Comparison of ENCODE assay signal across 8 cellular contexts in the genomic region with DNA sequence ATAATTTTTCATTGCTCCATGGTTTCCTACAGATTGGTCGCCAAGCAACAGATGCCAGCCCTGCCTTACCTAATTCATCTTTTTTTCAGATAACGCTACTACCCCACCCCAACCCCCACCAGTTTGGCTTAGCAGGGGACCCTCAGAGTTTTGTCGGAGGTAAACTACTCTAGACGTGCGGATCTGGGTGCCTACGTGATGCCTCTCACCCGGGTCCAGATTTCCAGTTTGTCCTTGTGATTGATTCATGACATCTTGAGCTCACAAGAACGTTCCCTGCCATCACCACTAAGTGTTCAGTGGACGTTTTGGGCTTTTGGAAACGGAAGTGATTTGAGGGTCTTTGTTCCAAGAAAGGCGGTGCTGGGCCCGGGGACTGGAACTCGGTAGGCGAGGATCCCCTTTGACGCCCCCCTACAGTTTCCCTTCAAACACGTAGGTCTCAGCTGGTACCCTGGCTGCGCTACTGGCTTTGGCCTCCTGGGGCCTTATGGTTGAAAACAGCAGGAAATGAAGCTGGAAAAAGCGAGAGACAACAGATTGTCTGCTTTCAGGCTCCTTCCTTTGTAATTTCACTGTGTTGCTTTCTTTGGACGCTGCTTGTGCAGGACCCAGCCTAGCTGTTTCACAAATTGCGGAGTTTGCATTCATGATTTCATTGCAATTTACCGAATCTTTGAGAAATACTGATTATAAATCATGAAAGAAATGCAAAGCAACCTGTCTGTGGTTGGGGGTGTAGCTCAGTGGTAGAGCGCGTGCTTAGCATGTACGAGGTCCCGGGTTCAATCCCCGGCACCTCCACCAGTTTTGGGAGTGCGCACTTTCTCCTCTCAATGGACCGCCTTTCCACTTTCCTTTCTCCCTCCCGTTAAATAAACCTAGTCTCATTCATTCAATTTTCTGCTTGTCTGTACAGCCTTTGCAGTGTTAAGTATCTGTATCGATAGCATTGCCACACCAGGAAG.
DNase-seq lines count a peak whose midpoint lies in the region; ATAC-seq and TF ChIP-seq lines count a peak whose summit lies in the region.

No MANE protein-coding gene starts in this region.

- peak overlapping the region; percentile 92 for H2AFZ ChIP-seq in neural progenitor cell (replicated peaks)
- no peak overlapping the region for H2AFZ ChIP-seq in MM.1S (ENCODE audit: low read length)

- ATAC-seq in HG03439 (IDR thresholded peaks at IDR 0.05; ENCODE audit: unreplicated experiment) = no peak

- H4K20me1 ChIP-seq in neural progenitor cell (ENCODE audit: low read depth) (no peaks in the 10 kb centered on the region), MM.1S (ENCODE audit: insufficient read depth, low read length) (no peaks in the 10 kb centered on the region)

- TF ChIP-seq CTCF in GM12865 (IDR thresholded peaks at IDR 0.05; ENCODE audit: insufficient read depth, low read depth, low read length, missing control alignments) (peak; percentile 29), neural progenitor cell (IDR thresholded peaks at IDR 0.05) (peak; percentile 49), MM.1S (IDR thresholded peaks at IDR 0.05; ENCODE audit: low read length) (no peak; the same call in 1 of the 2 replicates)

- H3K4me2 ChIP-seq in neural progenitor cell (peak overlapping the region; percentile 74), MM.1S (ENCODE audit: low read depth, low read length) (no peak overlapping the region)

- H3K4me3 ChIP-seq in GM12865 (ENCODE audit: low read depth, low read length) (peak overlapping the region; percentile 37), neural progenitor cell (peak overlapping the region; percentile 46), MM.1S (ENCODE audit: low read length) (no peak overlapping the region)

- H3K9ac ChIP-seq in neural progenitor cell (no peak overlapping the region), MM.1S (ENCODE audit: low read length) (no peak overlapping the region)

- H3K4me1 ChIP-seq in neural progenitor cell = peaks cover 17% of the 10 kb centered on the region
- H3K4me1 ChIP-seq in MM.1S (ENCODE audit: low read length) = no peaks in the 10 kb centered on the region

- H3K9me2 ChIP-seq in MM.1S (replicated peaks; ENCODE audit: insufficient read depth, low read length) = no peaks in the 10 kb centered on the region

- H3K27ac Mint-ChIP-seq in neural progenitor cell = peak overlapping the region; percentile 90

- H3K27me3 ChIP-seq in neural progenitor cell = no peaks in the 10 kb centered on the region
- no peaks in the 10 kb centered on the region for H3K27me3 ChIP-seq in MM.1S (replicated peaks; ENCODE audit: insufficient read depth, low read length)

- H3K4me1 Mint-ChIP-seq in neural progenitor cell = peaks cover 34% of the 10 kb centered on the region

- H3K9me3 ChIP-seq in neural progenitor cell (ENCODE audit: low read depth) (no peaks in the 10 kb centered on the region), MM.1S (replicated peaks; ENCODE audit: insufficient read depth, low read length) (no peaks in the 10 kb centered on the region)

- no peaks in the 10 kb centered on the region for H3K36me3 Mint-ChIP-seq in neural progenitor cell

- H3K79me2 ChIP-seq in neural progenitor cell (ENCODE audit: low read depth) (no peaks in the 10 kb centered on the region), MM.1S (ENCODE audit: low read length) (no peaks in the 10 kb centered on the region)

- in situ Hi-C loops in ACHN (cut with HindIII; ENCODE audit: low pct_ligation_motif_present, low pct_unique_long_range_greater_than_20kb, low sequenced_read_pairs) = no loop called here

- DNase-seq in ACHN (peak; percentile 82), GM12865 (ENCODE audit: low read depth) (peak; percentile 75), NAMALWA (ENCODE audit: low spot score) (peak; percentile 83), SW480 (ENCODE audit: low spot score) (peak; percentile 22), ecto neural progenitor cell (ENCODE audit: low spot score) (peak; percentile 79), neural progenitor cell (ENCODE audit: low spot score) (peak; percentile 86), MM.1S (no peak)

- H3F3A ChIP-seq in neural progenitor cell (ENCODE audit: low read depth) = peaks cover 28% of the 10 kb centered on the region
- H3F3A ChIP-seq in MM.1S (ENCODE audit: insufficient read depth, low read length) = no peaks in the 10 kb centered on the region

- H3K27me3 Mint-ChIP-seq in neural progenitor cell (ENCODE audit: insufficient read depth, low read depth) = peaks cover 6% of the 10 kb centered on the region

- no peaks in the 10 kb centered on the region for H3K9me3 Mint-ChIP-seq in neural progenitor cell

- H3K27ac ChIP-seq in neural progenitor cell (no peak overlapping the region), MM.1S (ENCODE audit: low read length) (no peak overlapping the region)

- peak overlapping the region; percentile 86 for H3K4me3 Mint-ChIP-seq in neural progenitor cell

- H3K36me3 ChIP-seq in neural progenitor cell (no peaks in the 10 kb centered on the region), MM.1S (replicated peaks; ENCODE audit: insufficient read depth, low read length) (no peaks in the 10 kb centered on the region)
